1 cellular context compared by ENCODE assay signal in the genomic region with DNA sequence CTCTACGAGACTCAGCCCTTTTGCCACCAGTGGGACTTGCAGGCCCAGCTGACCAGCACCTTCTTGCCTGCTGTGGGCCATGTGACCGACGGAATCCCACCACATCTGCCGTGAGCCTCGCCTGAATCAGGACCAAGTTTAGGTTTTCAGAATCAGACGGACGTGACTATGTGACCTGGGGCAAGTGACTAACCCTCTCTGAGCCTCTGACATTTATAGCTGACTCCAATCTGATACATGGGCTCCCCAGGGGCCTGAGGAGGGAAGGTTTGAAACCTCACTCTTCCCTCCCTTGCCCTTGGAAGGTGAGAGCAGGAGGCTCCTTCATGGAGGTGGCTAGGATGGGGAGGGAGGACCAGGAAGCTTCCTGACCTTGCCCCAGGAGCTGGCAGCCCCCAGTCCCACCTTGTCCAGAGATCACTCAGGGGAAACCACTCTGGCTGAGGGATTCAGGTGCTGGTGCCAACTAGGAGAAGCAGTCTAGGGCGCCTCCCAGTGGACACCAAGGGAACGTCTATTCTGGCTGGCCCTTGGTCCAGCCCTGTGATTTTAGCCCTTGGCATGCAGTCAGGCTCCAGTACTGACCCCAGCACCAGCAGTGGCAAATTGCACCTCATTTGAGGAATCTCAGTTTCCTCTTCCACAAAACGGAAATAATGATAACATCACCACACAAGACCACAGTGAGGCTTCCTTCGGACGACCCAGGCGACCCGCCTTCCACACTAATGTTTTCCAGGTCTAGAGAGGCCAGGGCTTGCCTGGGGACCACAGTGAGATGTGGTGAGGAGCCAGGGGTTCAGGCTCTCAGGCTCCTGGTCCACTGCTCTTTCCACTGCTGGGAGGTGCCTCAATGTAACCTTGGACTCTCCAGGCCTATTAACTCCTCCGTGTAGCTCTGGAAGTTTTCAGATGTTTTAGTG.
TF ChIP-seq lines count a peak whose summit lies in the region.

No MANE protein-coding gene starts in this region.

TF ChIP-seq in K562, 482 proteins besides CTCF, POLR2A, EP300 and RAD21 (continued from another document):
- TF ChIP-seq, protein P1, sequence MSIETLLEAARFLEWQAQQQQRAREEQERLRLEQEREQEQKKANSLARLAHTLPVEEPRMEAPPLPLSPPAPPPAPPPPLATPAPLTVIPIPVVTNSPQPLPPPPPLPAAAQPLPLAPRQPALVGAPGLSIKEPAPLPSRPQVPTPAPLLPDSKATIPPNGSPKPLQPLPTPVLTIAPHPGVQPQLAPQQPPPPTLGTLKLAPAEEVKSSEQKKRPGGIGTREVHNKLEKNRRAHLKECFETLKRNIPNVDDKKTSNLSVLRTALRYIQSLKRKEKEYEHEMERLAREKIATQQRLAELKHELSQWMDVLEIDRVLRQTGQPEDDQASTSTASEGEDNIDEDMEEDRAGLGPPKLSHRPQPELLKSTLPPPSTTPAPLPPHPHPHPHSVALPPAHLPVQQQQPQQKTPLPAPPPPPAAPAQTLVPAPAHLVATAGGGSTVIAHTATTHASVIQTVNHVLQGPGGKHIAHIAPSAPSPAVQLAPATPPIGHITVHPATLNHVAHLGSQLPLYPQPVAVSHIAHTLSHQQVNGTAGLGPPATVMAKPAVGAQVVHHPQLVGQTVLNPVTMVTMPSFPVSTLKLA (conservative IDR thresholded peaks at IDR 0.05) = no peak
- TF ChIP-seq ZNF224 (CRISPR knock-in tag; IDR thresholded peaks at IDR 0.05) (no peak), ZNF449 (CRISPR knock-in tag; IDR thresholded peaks at IDR 0.05) (no peak), MED1 (CRISPR knock-in tag; IDR thresholded peaks at IDR 0.05; ENCODE audit: borderline replicate concordance) (no peak), CREB5 (CRISPR knock-in tag; IDR thresholded peaks at IDR 0.05) (no peak), E2F3 (CRISPR knock-in tag; IDR thresholded peaks at IDR 0.05) (no peak), ARID3A (IDR thresholded peaks at IDR 0.05; ENCODE audit: borderline replicate concordance, low read depth, low read length) (no peak), SMC3 (conservative IDR thresholded peaks at IDR 0.05; ENCODE audit: insufficient read depth, low read depth, low read length) (peak; percentile 61), HEY1 (CRISPR knock-in tag; IDR thresholded peaks at IDR 0.05; ENCODE audit: borderline replicate concordance) (no peak), ZNF184 (CRISPR knock-in tag; IDR thresholded peaks at IDR 0.05) (no peak), HSF4 (CRISPR knock-in tag; IDR thresholded peaks at IDR 0.05; ENCODE audit: borderline replicate concordance) (no peak), KDM2B (CRISPR knock-in tag; IDR thresholded peaks at IDR 0.05) (no peak), XRCC5 (IDR thresholded peaks at IDR 0.05; ENCODE audit: low read depth, low read length) (0 out of 2 replicates have a peak, but pooled peaks have one; percentile 48), DEAF1 (CRISPR knock-in tag; IDR thresholded peaks at IDR 0.05) (0 out of 2 replicates have a peak, but pooled peaks have one; percentile 20), HDAC2 (IDR thresholded peaks at IDR 0.05) (no peak)
- TF ChIP-seq, protein P2, sequence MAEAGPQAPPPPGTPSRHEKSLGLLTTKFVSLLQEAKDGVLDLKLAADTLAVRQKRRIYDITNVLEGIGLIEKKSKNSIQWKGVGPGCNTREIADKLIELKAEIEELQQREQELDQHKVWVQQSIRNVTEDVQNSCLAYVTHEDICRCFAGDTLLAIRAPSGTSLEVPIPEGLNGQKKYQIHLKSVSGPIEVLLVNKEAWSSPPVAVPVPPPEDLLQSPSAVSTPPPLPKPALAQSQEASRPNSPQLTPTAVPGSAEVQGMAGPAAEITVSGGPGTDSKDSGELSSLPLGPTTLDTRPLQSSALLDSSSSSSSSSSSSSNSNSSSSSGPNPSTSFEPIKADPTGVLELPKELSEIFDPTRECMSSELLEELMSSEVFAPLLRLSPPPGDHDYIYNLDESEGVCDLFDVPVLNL (CRISPR knock-in tag; IDR thresholded peaks at IDR 0.05; ENCODE audit: low read depth) = no peak
- TF ChIP-seq, protein P3, sequence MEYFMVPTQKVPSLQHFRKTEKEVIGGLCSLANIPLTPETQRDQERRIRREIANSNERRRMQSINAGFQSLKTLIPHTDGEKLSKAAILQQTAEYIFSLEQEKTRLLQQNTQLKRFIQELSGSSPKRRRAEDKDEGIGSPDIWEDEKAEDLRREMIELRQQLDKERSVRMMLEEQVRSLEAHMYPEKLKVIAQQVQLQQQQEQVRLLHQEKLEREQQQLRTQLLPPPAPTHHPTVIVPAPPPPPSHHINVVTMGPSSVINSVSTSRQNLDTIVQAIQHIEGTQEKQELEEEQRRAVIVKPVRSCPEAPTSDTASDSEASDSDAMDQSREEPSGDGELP (CRISPR knock-in tag; IDR thresholded peaks at IDR 0.05; ENCODE audit: borderline replicate concordance) = no peak
